8 cellular contexts compared by ENCODE assay signal in the genomic region with DNA sequence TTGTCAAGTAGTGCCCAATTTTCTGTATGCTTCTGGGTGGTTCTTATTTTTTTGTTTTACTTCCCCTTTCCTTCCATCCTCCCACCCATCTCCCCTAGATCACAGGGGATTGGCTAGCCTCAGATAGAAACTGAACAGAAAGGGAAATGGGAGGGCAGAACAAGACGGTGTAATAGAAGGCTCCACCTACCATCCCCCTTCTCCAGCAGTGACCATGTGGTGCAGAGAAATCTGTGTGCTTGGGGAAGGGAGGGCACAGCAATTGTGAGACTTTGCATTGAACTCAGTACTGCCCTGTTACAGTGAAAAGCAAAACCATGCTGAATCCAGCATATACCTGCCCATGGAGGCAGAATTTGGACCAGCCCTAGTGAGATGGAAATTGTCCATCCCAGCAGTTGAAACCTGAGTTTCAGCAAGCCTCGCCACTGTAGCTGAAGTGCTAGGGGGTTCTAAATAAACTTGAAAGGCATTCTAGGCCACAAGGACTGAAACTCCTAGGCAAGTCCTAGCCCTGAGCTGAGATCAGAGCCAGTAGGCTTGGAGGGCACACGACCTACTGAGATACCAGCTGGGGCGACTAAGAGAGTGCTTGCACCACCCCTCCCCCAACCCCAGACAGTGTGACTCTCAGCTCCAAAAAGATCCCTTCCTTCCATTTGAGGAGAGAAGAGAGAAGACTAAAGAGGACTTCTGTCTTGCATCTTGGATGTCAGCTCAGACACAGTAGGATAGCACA. TPM values are rescaled to one million over a fixed set of nuclear protein-coding genes. Genes with fewer than 3 reads are reported as not detected.
A peak's percentile ranks its signal among the peaks of the same experiment; 100 is the strongest.
DNase-seq lines count a peak whose midpoint lies in the region; ATAC-seq, FAIRE-seq and TF ChIP-seq lines count a peak whose summit lies in the region.

No MANE protein-coding gene starts in this region.

- peak; percentile 89 for ATAC-seq in GM21423 (IDR thresholded peaks at IDR 0.05; ENCODE audit: unreplicated experiment)
- ATAC-seq in HG03558 (IDR thresholded peaks at IDR 0.05; ENCODE audit: extremely low read depth, unreplicated experiment), result peak; percentile 94
- ATAC-seq in stimulated activated naive B cell treated with anti-CD40 and anti-IgM and Interleukin-4, amounts not matched to agents 10 μg/mL and 1 μg/mL and 100 μg/mL, for 72 hours (replicated peaks), result peak; percentile 100

- H3K4me3 Mint-ChIP-seq in activated naive CD8-positive, alpha-beta T cell, result peak overlapping the region; percentile 1
- H3K4me3 Mint-ChIP-seq in stimulated activated naive B cell treated with anti-CD40 and anti-IgM and Interleukin-4, amounts not matched to agents 10 μg/mL and 1 μg/mL and 100 μg/mL, for 72 hours, result peak overlapping the region; percentile 19 to 26

- peak; percentile 47; the same call in 1 of the 2 replicates for TF ChIP-seq POLR2A in GM12892 (IDR thresholded peaks at IDR 0.05; ENCODE audit: low read depth, low read length)

- H3K4me1 Mint-ChIP-seq in activated naive CD8-positive, alpha-beta T cell (ENCODE audit: low read depth), result peaks cover 36% of the 10 kb centered on the region
- H3K4me1 Mint-ChIP-seq in stimulated activated naive B cell treated with anti-CD40 and anti-IgM and Interleukin-4, amounts not matched to agents 10 μg/mL and 1 μg/mL and 100 μg/mL, for 72 hours, result peaks cover 16 to 41% of the 10 kb centered on the region in 2 donors

- H3K27ac Mint-ChIP-seq in activated naive CD8-positive, alpha-beta T cell, result peak overlapping the region; percentile 46
- H3K27ac Mint-ChIP-seq in stimulated activated naive B cell treated with anti-CD40 and anti-IgM and Interleukin-4, amounts not matched to agents 10 μg/mL and 1 μg/mL and 100 μg/mL, for 72 hours, result peak overlapping the region; percentile 33

- FAIRE-seq in GM12892 (lab: Jason Lieb, UNC), result peak; percentile 99

- H3K27me3 Mint-ChIP-seq in activated naive CD8-positive, alpha-beta T cell, result no peaks in the 10 kb centered on the region
- H3K27me3 Mint-ChIP-seq in stimulated activated naive B cell treated with anti-CD40 and anti-IgM and Interleukin-4, amounts not matched to agents 10 μg/mL and 1 μg/mL and 100 μg/mL, for 72 hours, result no peaks in the 10 kb centered on the region

- H3K9me3 Mint-ChIP-seq in activated naive CD8-positive, alpha-beta T cell (ENCODE audit: low read depth), result peaks cover 11% of the 10 kb centered on the region
- peaks cover 8 to 11% of the 10 kb centered on the region in 2 donors for H3K9me3 Mint-ChIP-seq in stimulated activated naive B cell treated with anti-CD40 and anti-IgM and Interleukin-4, amounts not matched to agents 10 μg/mL and 1 μg/mL and 100 μg/mL, for 72 hours

- peaks cover 24% of the 10 kb centered on the region for H3K36me3 Mint-ChIP-seq in activated naive CD8-positive, alpha-beta T cell
- H3K36me3 Mint-ChIP-seq in stimulated activated naive B cell treated with anti-CD40 and anti-IgM and Interleukin-4, amounts not matched to agents 10 μg/mL and 1 μg/mL and 100 μg/mL, for 72 hours, result peaks cover 4 to 37% of the 10 kb centered on the region in 2 donors

- DNase-seq in GM12892 (ENCODE audit: insufficient read length) (peak; percentile 41), COR-L47 (lab: John Stamatoyannopoulos, UW) (no peak), NCI-H1930 (lab: John Stamatoyannopoulos, UW) (no peak), NCI-H2227 treated with DMSO at 0.1 percent for 48 hours (lab: John Stamatoyannopoulos, UW) (no peak)
- peak; percentile 47 for DNase-seq in stimulated activated naive B cell treated with anti-CD40 and anti-IgM and Interleukin-4, amounts not matched to agents 10 μg/mL and 1 μg/mL and 100 μg/mL, for 72 hours

RNA-seq across cellular contexts. Expression of gene SLFN11, which starts 5.2 kb away (rescaled TPM):
- polyA plus RNA-seq in GM12892 (2012; ENCODE audit: missing spikeins), result 17.1 TPM

Comparison
In these comparisons a context has a peak if more than half of its experiments do, and no peak if none do; other contexts are left out.
1. DNase-seq: peak in GM12892 (single experiment) and stimulated activated naive B cell treated with anti-CD40 and anti-IgM and Interleukin-4, amounts not matched to agents 10 μg/mL and 1 μg/mL and 100 μg/mL, for 72 hours (single experiment); none in COR-L47 (single experiment), NCI-H1930 (0 of 2) and NCI-H2227 treated with DMSO at 0.1 percent for 48 hours (single experiment).
2. Peak in every context shown above with its lines, with median percentiles within 50 percentile points of each other: ATAC-seq.